ENCODE assay signal across 8 cellular contexts in the genomic region with DNA sequence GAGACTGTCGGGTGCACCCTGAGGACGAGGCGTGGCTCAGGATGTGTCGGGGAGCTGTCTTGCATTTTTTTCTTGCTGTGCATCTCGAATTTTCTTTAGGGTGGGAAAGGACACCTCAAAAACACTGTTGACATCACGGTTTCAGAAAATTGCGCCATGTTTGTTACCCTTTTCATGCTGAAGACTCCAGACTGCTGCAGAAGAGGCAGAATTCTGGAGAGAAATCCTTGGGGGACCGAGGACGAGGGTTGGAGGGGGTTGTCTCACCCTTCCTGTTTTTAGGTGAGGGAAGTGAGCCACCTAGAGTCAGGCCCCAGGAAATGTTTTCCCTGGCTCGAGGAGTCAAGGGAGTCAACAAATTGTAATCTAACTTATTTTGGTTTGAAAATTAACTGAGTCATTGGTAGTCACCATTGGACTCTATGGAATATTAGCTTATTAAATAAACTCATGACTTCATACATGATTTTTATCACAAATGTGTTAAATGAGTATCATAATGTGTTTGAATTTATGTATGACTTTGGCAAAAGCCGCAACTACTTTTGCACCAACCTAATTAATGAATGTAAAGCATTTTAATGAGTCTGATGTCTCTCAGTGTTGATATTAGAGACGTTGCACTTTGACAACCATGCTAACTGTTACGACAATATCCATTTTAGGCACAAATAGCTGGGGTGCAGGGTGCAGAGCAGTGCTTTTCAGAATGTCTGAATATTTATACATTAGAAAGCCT. TPM values are rescaled to one million over a fixed set of nuclear protein-coding genes. Genes with fewer than 3 reads are reported as not detected.
DNase-seq lines count a peak whose midpoint lies in the region; ATAC-seq lines count a peak whose summit lies in the region.

No MANE protein-coding gene starts in this region.

- peak; percentile 49 for ATAC-seq in HG02798 (IDR thresholded peaks at IDR 0.05; ENCODE audit: poor library complexity, unreplicated experiment)

- DNase-seq in activated T-cell treated with anti-CD3 and anti-CD28 coated beads for 24 hours (ENCODE audit: low read depth) (peak; percentile 53), NCI-H146 (lab: John Stamatoyannopoulos, UW) (peak; percentile 77), T1000 (lab: John Stamatoyannopoulos, UW) (peak; percentile 68), cerebellum (ENCODE audit: low spot score) (peak; percentile 81), kidney glomerular epithelial cell (lab: John Stamatoyannopoulos, UW) (peak; percentile 59)
- no peak for DNase-seq in activated T-cell treated with anti-CD3 and anti-CD28 coated beads, Interleukin-2, amount 50 U/mL, for 48 hours
- DNase-seq in stimulated activated CD4-positive, alpha-beta T cell treated with anti-CD3 and anti-CD28 coated beads, Interleukin-1b, Interleukin-23, amount 100 ng/mL, for 24 hours (ENCODE audit: low read depth in 4 of 4, low spot score in 1 of 4), result peak in 3 of 4 experiments; percentile 12 to 32 (median 27)

RNA-seq across cellular contexts. Expression of gene LYSMD3, which starts 0.7 kb away (rescaled TPM):
- total RNA-seq in cerebellum, result 19.1 TPM

RNA-seq across cellular contexts. Expression of gene ADGRV1, which starts 28.5 kb away (rescaled TPM):
- total RNA-seq in cerebellum, result 249 TPM

RNA-seq across cellular contexts. Expression of gene POLR3G, which starts 55.4 kb away (rescaled TPM):
- total RNA-seq in cerebellum, result 6.0 TPM

RNA-seq across cellular contexts. Expression of gene MBLAC2, which starts 55.5 kb away (rescaled TPM):
- 12.9 TPM for total RNA-seq in cerebellum

Comparison
In these comparisons a context has a peak if more than half of its experiments do, and no peak if none do; other contexts are left out.
1. DNase-seq: peak in activated T-cell treated with anti-CD3 and anti-CD28 coated beads for 24 hours (single experiment), NCI-H146 (single experiment), T1000 (single experiment), cerebellum (single experiment), kidney glomerular epithelial cell (single experiment) and stimulated activated CD4-positive, alpha-beta T cell treated with anti-CD3 and anti-CD28 coated beads, Interleukin-1b, Interleukin-23, amount 100 ng/mL, for 24 hours (3 of 4); none in activated T-cell treated with anti-CD3 and anti-CD28 coated beads, Interleukin-2, amount 50 U/mL, for 48 hours (0 of 2).